In the genomic region with DNA sequence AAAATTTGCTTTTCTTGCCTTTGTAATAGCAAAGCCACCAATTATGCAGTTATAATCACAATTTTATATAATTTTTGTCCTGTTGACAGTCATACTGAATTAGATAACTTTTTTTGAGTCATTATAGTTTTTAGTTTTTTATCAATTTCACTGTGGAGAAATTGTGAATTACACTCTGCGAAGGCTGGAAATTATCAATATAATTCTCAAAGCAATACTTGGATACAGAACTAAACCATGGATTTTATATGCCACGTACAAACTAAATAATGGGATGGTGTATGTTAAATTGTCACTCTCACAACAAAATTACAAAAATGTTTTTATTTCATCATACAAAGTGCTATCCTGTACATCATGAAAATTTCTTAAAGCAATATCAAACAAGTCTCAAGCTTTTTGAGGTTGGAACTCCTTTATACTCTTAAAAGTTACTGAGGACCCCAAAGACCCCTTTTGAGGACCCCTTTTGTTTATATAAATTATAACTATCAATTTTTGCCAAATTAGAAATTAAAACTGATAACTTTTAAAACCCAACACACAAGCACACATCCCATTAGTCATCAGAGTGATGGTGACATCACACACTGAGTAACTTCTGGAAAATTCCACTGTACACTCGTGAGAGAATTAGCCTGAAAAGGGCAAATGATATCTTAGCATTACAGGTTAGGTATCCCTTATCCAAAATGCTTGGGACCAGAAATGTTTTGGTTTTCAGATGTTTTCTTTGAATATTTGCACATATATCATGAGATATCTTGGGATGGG, we compare ENCODE assay signal across 18 cellular contexts. TPM values are rescaled to one million over a fixed set of nuclear protein-coding genes. Genes with fewer than 3 reads are reported as not detected.
DNase-seq lines count a peak whose midpoint lies in the region; ATAC-seq and TF ChIP-seq lines count a peak whose summit lies in the region.
"Had no signal": no experiment of that assay in that cellular context is flagged by ENCODE, and none has a peak within 500 bp of the region (broad histone marks: within the 10 kb centered on the region; RNA-seq: fewer than 3 reads in every experiment).

No MANE protein-coding gene starts in this region.

- DNase-seq in activated T-cell treated with anti-CD3 and anti-CD28 coated beads, Interleukin-2, amount 50 U/mL, for 72 hours, result no peak
- DNase-seq in activated T-cell treated with anti-CD3 and anti-CD28 coated beads, Interleukin-2, amount 50 U/mL, for 24 hours, result no peak
- DNase-seq in PC-3 (peak; percentile 59), renal cortical epithelial cell (ENCODE audit: low read depth) (peak; percentile 77), LoVo (ENCODE audit: low spot score) (no peak)
- DNase-seq in naive thymus-derived CD4-positive, alpha-beta T cell, result no peak
- DNase-seq: activated CD4-positive, alpha-beta T cell treated with anti-CD3 and anti-CD28 coated beads for 1 hour; activated effector memory CD4-positive, alpha-beta T cell treated with Interleukin-2 at 50 U/mL for 16 hours; cortex of kidney; mucosa of descending colon; NCI-H1417; NCI-H774; retina; tibial artery had no signal

- no peaks in the 10 kb centered on the region for H3K9me3 ChIP-seq in PC-3 (ENCODE audit: low read length)
- H3K9me3 ChIP-seq in naive thymus-derived CD4-positive, alpha-beta T cell (ENCODE audit: control insufficient read depth in 2 of 3, low read length in 3 of 3), result no peaks in the 10 kb centered on the region
- H3K9me3 ChIP-seq: mucosa of descending colon, tibial artery had no signal

- no peaks in the 10 kb centered on the region for H3K9me3 Mint-ChIP-seq in activated T-cell treated with anti-CD3 and anti-CD28 coated beads, Interleukin-2, amount 50 U/mL, for 72 hours
- no peaks in the 10 kb centered on the region for H3K9me3 Mint-ChIP-seq in activated T-cell treated with anti-CD3 and anti-CD28 coated beads, Interleukin-2, amount 50 U/mL, for 24 hours
- no peaks in the 10 kb centered on the region for H3K9me3 Mint-ChIP-seq in naive thymus-derived CD4-positive, alpha-beta T cell

- peak; percentile 58 to 65 for ATAC-seq in activated T-cell treated with anti-CD3 and anti-CD28 coated beads, Interleukin-2, amount 50 U/mL, for 72 hours (replicated peaks in 1 of 2)
- ATAC-seq in PC-3 (peak; percentile 73), esophagus mucosa (peak; percentile 71), GM19351 (IDR thresholded peaks at IDR 0.05; ENCODE audit: unreplicated experiment) (no peak)
- no peak for ATAC-seq in naive thymus-derived CD4-positive, alpha-beta T cell
- ATAC-seq: mucosa of descending colon had no signal

- H3K4me1 ChIP-seq in PC-3 (ENCODE audit: insufficient read depth, low read length), result no peaks in the 10 kb centered on the region; the same call in 1 of the 2 replicates
- H3K4me1 ChIP-seq in naive thymus-derived CD4-positive, alpha-beta T cell (ENCODE audit: control insufficient read depth in 2 of 2, insufficient read depth in 2 of 2, low read length in 2 of 2), result no peaks in the 10 kb centered on the region
- H3K4me1 ChIP-seq: tibial artery had no signal

- peaks cover 9% of the 10 kb centered on the region for H3K27me3 Mint-ChIP-seq in activated T-cell treated with anti-CD3 and anti-CD28 coated beads, Interleukin-2, amount 50 U/mL, for 72 hours (ENCODE audit: low read depth)
- no peaks in the 10 kb centered on the region for H3K27me3 Mint-ChIP-seq in activated T-cell treated with anti-CD3 and anti-CD28 coated beads, Interleukin-2, amount 50 U/mL, for 24 hours
- peaks cover 0 to 13% (median 5%) of the 10 kb centered on the region in 5 donors for H3K27me3 Mint-ChIP-seq in naive thymus-derived CD4-positive, alpha-beta T cell

- H3K4me2 ChIP-seq in PC-3 (ENCODE audit: low read length), result no peak overlapping the region

- no peak overlapping the region for H3K4me3 ChIP-seq in PC-3 (ENCODE audit: low read length)
- H3K4me3 ChIP-seq in naive thymus-derived CD4-positive, alpha-beta T cell (ENCODE audit: low read length), result no peak overlapping the region
- H3K4me3 ChIP-seq: mucosa of descending colon, tibial artery had no signal

- intact Hi-C loops in PC-3 (cut with micrococcal nuclease), result no loop called here
- intact Hi-C loops in naive thymus-derived CD4-positive, alpha-beta T cell (cut with micrococcal nuclease), result no loop called here

- H3K4me1 Mint-ChIP-seq in activated T-cell treated with anti-CD3 and anti-CD28 coated beads, Interleukin-2, amount 50 U/mL, for 72 hours (ENCODE audit: low read depth), result no peaks in the 10 kb centered on the region
- H3K4me1 Mint-ChIP-seq in activated T-cell treated with anti-CD3 and anti-CD28 coated beads, Interleukin-2, amount 50 U/mL, for 24 hours (ENCODE audit: low read depth), result peaks cover 13% of the 10 kb centered on the region
- H3K4me1 Mint-ChIP-seq in naive thymus-derived CD4-positive, alpha-beta T cell, result no peaks in the 10 kb centered on the region

- H3K9ac ChIP-seq in PC-3 (ENCODE audit: low read length), result no peak overlapping the region

- H3K27me3 ChIP-seq in PC-3 (ENCODE audit: low read length), result no peaks in the 10 kb centered on the region
- H3K27me3 ChIP-seq in naive thymus-derived CD4-positive, alpha-beta T cell (ENCODE audit: control insufficient read depth in 2 of 2, insufficient read depth in 2 of 2, low read length in 2 of 2), result no peaks in the 10 kb centered on the region

- no peak for TF ChIP-seq CTCF in PC-3 (conservative IDR thresholded peaks at IDR 0.05; ENCODE audit: low read depth, low read length)

- no peaks in the 10 kb centered on the region for H4K20me1 ChIP-seq in PC-3 (ENCODE audit: low read length)

- no peaks in the 10 kb centered on the region for H3F3A ChIP-seq in PC-3 (ENCODE audit: low read length, unreplicated experiment)

- POLR2A ChIA-PET in PC-3 (lab: Charles Lee; ENCODE audit: unreplicated experiment), result no interaction called here
- POLR2A ChIA-PET in naive thymus-derived CD4-positive, alpha-beta T cell (lab: Charles Lee), result no interaction called here

- no peak overlapping the region for H3K4me3 Mint-ChIP-seq in activated T-cell treated with anti-CD3 and anti-CD28 coated beads, Interleukin-2, amount 50 U/mL, for 72 hours
- H3K4me3 Mint-ChIP-seq in activated T-cell treated with anti-CD3 and anti-CD28 coated beads, Interleukin-2, amount 50 U/mL, for 24 hours, result no peak overlapping the region
- H3K4me3 Mint-ChIP-seq in naive thymus-derived CD4-positive, alpha-beta T cell, result no peak overlapping the region

- H2AFZ ChIP-seq in PC-3 (ENCODE audit: low read length), result no peak overlapping the region

- no TSS peak for BruUV-seq in PC-3 (replicated peaks; lab: Mats Ljungman, UMichigan)

- H3K79me2 ChIP-seq in PC-3 (ENCODE audit: low read length), result no peaks in the 10 kb centered on the region

- no peak overlapping the region for H3K27ac Mint-ChIP-seq in activated T-cell treated with anti-CD3 and anti-CD28 coated beads, Interleukin-2, amount 50 U/mL, for 72 hours
- no peak overlapping the region for H3K27ac Mint-ChIP-seq in activated T-cell treated with anti-CD3 and anti-CD28 coated beads, Interleukin-2, amount 50 U/mL, for 24 hours
- no peak overlapping the region for H3K27ac Mint-ChIP-seq in naive thymus-derived CD4-positive, alpha-beta T cell

- H3K9me2 ChIP-seq in PC-3 (replicated peaks; ENCODE audit: low read length), result no peaks in the 10 kb centered on the region

- no peak overlapping the region for H3K27ac ChIP-seq in PC-3 (ENCODE audit: low read length)
- H3K27ac ChIP-seq in naive thymus-derived CD4-positive, alpha-beta T cell (ENCODE audit: low read depth, low read length), result no peak overlapping the region
- H3K27ac ChIP-seq: HL-60, tibial artery had no signal

- no peaks in the 10 kb centered on the region for H3K36me3 ChIP-seq in PC-3 (ENCODE audit: low read depth, low read length)
- H3K36me3 ChIP-seq in naive thymus-derived CD4-positive, alpha-beta T cell (ENCODE audit: control insufficient read depth in 2 of 3, insufficient read depth in 3 of 3, low read length in 3 of 3), result no peaks in the 10 kb centered on the region
- H3K36me3 ChIP-seq: tibial artery had no signal

- no peaks in the 10 kb centered on the region for H3K36me3 Mint-ChIP-seq in activated T-cell treated with anti-CD3 and anti-CD28 coated beads, Interleukin-2, amount 50 U/mL, for 72 hours (ENCODE audit: insufficient read depth in 2 of 2)
- H3K36me3 Mint-ChIP-seq in activated T-cell treated with anti-CD3 and anti-CD28 coated beads, Interleukin-2, amount 50 U/mL, for 24 hours (ENCODE audit: low read depth), result no peaks in the 10 kb centered on the region
- no peaks in the 10 kb centered on the region for H3K36me3 Mint-ChIP-seq in naive thymus-derived CD4-positive, alpha-beta T cell

- CTCF ChIA-PET in PC-3 (lab: Charles Lee), result no interaction called here
- CTCF ChIA-PET in naive thymus-derived CD4-positive, alpha-beta T cell (lab: Charles Lee), result interaction anchor here (1.9 kb wide), 1 partner anchor 15 kb away, joined by 6 read pairs; no protein-coding TSS in a partner anchor

RNA-seq across cellular contexts. Expression of a gene that starts 19.8 kb away (rescaled TPM):
- total RNA-seq in activated T-cell treated with anti-CD3 and anti-CD28 coated beads, Interleukin-2, amount 50 U/mL, for 72 hours, result not detected
- total RNA-seq in PC-3 (2014; rRNA removed) (not detected in 2 replicates), esophagus mucosa (not detected), renal cortical epithelial cell (0.30 TPM in 1 of 2 replicates, not detected in the other)
- total RNA-seq in naive thymus-derived CD4-positive, alpha-beta T cell, result not detected
- not detected for polyA plus RNA-seq in naive thymus-derived CD4-positive, alpha-beta T cell
- total RNA-seq: mucosa of descending colon had no signal
- polyA plus RNA-seq: AG04450 had no signal

RNA-seq across cellular contexts. Expression of a gene that starts 27.0 kb away (rescaled TPM):
- under 1 TPM; 0.39 to 0.67 TPM for total RNA-seq in activated T-cell treated with anti-CD3 and anti-CD28 coated beads, Interleukin-2, amount 50 U/mL, for 72 hours
- total RNA-seq in PC-3 (2014; rRNA removed) (0.18 TPM in 1 of 2 replicates, not detected in the other), esophagus mucosa (0.04 TPM), renal cortical epithelial cell (not detected in 2 replicates)
- total RNA-seq in naive thymus-derived CD4-positive, alpha-beta T cell, result under 1 TPM in 2 of 5 experiments, not detected in 3; 0.22 to 0.85 TPM
- not detected for polyA plus RNA-seq in naive thymus-derived CD4-positive, alpha-beta T cell

RNA-seq across cellular contexts. Expression of a gene that starts 31.0 kb away (rescaled TPM):
- total RNA-seq in activated T-cell treated with anti-CD3 and anti-CD28 coated beads, Interleukin-2, amount 50 U/mL, for 72 hours, result not detected
- total RNA-seq in PC-3 (2014; rRNA removed), result not detected in 2 replicates
- 1.3 TPM for total RNA-seq in esophagus mucosa
- not detected in 2 replicates for total RNA-seq in renal cortical epithelial cell
- not detected for total RNA-seq in naive thymus-derived CD4-positive, alpha-beta T cell
- polyA plus RNA-seq in naive thymus-derived CD4-positive, alpha-beta T cell, result not detected
- total RNA-seq: mucosa of descending colon had no signal
- polyA plus RNA-seq: AG04450 had no signal

RNA-seq across cellular contexts. Expression of a gene that starts 42.0 kb away (rescaled TPM):
- not detected for total RNA-seq in activated T-cell treated with anti-CD3 and anti-CD28 coated beads, Interleukin-2, amount 50 U/mL, for 72 hours
- not detected in 2 replicates for total RNA-seq in PC-3 (2014; rRNA removed)
- not detected for total RNA-seq in esophagus mucosa
- not detected in 2 replicates for total RNA-seq in renal cortical epithelial cell
- total RNA-seq in naive thymus-derived CD4-positive, alpha-beta T cell, result not detected
- polyA plus RNA-seq in naive thymus-derived CD4-positive, alpha-beta T cell, result not detected
- polyA plus RNA-seq: AG04450 had no signal

Comparison
In these comparisons a context has a peak if more than half of its experiments do, and no peak if none do; other contexts are left out.
1. ATAC-seq: peak in activated T-cell treated with anti-CD3 and anti-CD28 coated beads, Interleukin-2, amount 50 U/mL, for 72 hours (2 of 2), PC-3 (single experiment) and esophagus mucosa (single experiment); none in naive thymus-derived CD4-positive, alpha-beta T cell (single experiment) and GM19351 (single experiment).
2. DNase-seq: peak in PC-3 (single experiment) and renal cortical epithelial cell (single experiment); none in activated T-cell treated with anti-CD3 and anti-CD28 coated beads, Interleukin-2, amount 50 U/mL, for 72 hours (0 of 2), activated T-cell treated with anti-CD3 and anti-CD28 coated beads, Interleukin-2, amount 50 U/mL, for 24 hours (single experiment), LoVo (single experiment) and naive thymus-derived CD4-positive, alpha-beta T cell (0 of 9).